ENCODE assay signal across 1 cellular context in the genomic region with DNA sequence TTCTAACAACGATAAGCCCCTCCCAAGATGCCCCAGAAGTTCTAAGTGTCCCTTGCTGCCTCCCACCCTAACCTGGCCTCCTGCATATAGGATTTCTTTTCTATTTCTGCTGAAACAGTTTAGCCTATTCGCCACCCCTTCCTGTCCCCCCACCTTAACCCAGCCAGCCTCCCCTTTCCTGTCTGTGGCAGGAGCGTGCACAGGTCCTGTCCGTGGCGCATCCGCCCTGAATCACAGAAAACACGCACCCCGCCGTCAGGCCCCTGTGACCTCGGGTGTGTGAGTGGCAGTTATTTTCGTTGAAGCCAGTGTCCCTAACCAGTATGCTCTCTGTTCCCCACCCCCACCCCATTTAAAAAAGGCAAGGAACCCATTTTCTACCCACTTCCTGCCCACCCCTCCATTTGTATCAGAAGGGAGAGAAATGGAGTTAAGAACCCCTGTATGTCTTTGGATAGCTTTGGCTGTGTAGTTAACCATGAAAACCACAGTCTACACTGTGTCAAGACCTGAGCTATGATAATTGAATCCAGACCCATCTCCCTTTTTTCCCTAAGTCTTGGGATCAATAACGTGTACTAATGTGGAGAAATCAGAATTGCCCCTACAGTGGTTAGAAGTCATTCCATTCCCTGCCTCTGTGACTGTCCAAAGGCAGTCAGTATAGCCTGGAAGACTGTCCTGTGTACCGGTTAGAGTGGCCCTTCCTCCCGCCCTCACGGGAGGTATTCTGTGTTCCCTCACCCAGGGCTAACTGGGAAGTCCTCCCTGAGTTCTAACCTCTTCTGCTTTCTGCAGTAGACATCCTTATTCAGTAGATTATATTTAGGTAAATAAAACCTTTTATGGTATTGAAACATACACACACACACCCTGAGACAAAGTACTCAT.
A peak's percentile ranks its signal among the peaks of the same experiment; 100 is the strongest.
TF ChIP-seq lines count a peak whose summit lies in the region.

No MANE protein-coding gene starts in this region.

TF ChIP-seq in GM12878, 131 proteins besides CTCF, POLR2A, EP300 and RAD21 (continued from another document and continues in another):
- TF ChIP-seq MTA2 (IDR thresholded peaks at IDR 0.05; ENCODE audit: low read depth) = peak; percentile 35; the same call in 1 of the 2 replicates
- TF ChIP-seq, protein P1, sequence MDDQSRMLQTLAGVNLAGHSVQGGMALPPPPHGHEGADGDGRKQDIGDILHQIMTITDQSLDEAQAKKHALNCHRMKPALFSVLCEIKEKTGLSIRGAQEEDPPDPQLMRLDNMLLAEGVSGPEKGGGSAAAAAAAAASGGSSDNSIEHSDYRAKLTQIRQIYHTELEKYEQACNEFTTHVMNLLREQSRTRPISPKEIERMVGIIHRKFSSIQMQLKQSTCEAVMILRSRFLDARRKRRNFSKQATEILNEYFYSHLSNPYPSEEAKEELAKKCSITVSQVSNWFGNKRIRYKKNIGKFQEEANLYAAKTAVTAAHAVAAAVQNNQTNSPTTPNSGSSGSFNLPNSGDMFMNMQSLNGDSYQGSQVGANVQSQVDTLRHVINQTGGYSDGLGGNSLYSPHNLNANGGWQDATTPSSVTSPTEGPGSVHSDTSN (IDR thresholded peaks at IDR 0.05; ENCODE audit: insufficient replicate concordance, low read depth, low read length) = peak; percentile 43
- TF ChIP-seq SMARCA5 (IDR thresholded peaks at IDR 0.05) = no peak; the same call in 1 of the 2 replicates
- TF ChIP-seq ZBTB4 (CRISPR knock-in tag; IDR thresholded peaks at IDR 0.05) = no peak
- TF ChIP-seq HDGF (IDR thresholded peaks at IDR 0.05) = no peak
- peak; percentile 89; the same call in 1 of the 2 replicates for TF ChIP-seq POLR2AphosphoS5 (IDR thresholded peaks at IDR 0.05; ENCODE audit: low read length)
- TF ChIP-seq LARP7 (IDR thresholded peaks at IDR 0.05) = no peak
- no peak for TF ChIP-seq KAT2A (conservative IDR thresholded peaks at IDR 0.05; ENCODE audit: control insufficient read depth, low read depth, low read length)
- TF ChIP-seq, protein P2, sequence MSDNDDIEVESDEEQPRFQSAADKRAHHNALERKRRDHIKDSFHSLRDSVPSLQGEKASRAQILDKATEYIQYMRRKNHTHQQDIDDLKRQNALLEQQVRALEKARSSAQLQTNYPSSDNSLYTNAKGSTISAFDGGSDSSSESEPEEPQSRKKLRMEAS (IDR thresholded peaks at IDR 0.05; ENCODE audit: low read depth, low read length) = peak; percentile 39; the same call in 1 of the 2 replicates
- no peak for TF ChIP-seq BCLAF1 (IDR thresholded peaks at IDR 0.05)
- TF ChIP-seq, protein P3, sequence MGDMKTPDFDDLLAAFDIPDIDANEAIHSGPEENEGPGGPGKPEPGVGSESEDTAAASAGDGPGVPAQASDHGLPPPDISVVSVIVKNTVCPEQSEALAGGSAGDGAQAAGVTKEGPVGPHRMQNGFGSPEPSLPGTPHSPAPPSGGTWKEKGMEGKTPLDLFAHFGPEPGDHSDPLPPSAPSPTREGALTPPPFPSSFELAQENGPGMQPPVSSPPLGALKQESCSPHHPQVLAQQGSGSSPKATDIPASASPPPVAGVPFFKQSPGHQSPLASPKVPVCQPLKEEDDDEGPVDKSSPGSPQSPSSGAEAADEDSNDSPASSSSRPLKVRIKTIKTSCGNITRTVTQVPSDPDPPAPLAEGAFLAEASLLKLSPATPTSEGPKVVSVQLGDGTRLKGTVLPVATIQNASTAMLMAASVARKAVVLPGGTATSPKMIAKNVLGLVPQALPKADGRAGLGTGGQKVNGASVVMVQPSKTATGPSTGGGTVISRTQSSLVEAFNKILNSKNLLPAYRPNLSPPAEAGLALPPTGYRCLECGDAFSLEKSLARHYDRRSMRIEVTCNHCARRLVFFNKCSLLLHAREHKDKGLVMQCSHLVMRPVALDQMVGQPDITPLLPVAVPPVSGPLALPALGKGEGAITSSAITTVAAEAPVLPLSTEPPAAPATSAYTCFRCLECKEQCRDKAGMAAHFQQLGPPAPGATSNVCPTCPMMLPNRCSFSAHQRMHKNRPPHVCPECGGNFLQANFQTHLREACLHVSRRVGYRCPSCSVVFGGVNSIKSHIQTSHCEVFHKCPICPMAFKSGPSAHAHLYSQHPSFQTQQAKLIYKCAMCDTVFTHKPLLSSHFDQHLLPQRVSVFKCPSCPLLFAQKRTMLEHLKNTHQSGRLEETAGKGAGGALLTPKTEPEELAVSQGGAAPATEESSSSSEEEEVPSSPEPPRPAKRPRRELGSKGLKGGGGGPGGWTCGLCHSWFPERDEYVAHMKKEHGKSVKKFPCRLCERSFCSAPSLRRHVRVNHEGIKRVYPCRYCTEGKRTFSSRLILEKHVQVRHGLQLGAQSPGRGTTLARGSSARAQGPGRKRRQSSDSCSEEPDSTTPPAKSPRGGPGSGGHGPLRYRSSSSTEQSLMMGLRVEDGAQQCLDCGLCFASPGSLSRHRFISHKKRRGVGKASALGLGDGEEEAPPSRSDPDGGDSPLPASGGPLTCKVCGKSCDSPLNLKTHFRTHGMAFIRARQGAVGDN (IDR thresholded peaks at IDR 0.05) = peak; percentile 73
- 0 out of 2 replicates have a peak, but pooled peaks have one; percentile 48 for TF ChIP-seq CBFB (IDR thresholded peaks at IDR 0.05; ENCODE audit: low read depth)
- no peak for TF ChIP-seq NKRF (conservative IDR thresholded peaks at IDR 0.05)
- peak; percentile 19; the same call in 1 of the 2 replicates for TF ChIP-seq CREB1 (IDR thresholded peaks at IDR 0.05; ENCODE audit: low read depth)
- no peak for TF ChIP-seq ATF3 (IDR thresholded peaks at IDR 0.05; ENCODE audit: borderline replicate concordance, extremely low read depth, low read depth, low read length)
- TF ChIP-seq SKIL (IDR thresholded peaks at IDR 0.05; ENCODE audit: low read depth, poor library complexity, severe bottlenecking) = peak; percentile 79
- TF ChIP-seq ZBTB40 (IDR thresholded peaks at IDR 0.05; ENCODE audit: borderline replicate concordance) = peak; percentile 71; the same call in 1 of the 2 replicates
- TF ChIP-seq ZNF24 (IDR thresholded peaks at IDR 0.05) = no peak
- peak; percentile 49; the same call in 1 of the 2 replicates for TF ChIP-seq ZBED1 (IDR thresholded peaks at IDR 0.05; ENCODE audit: borderline replicate concordance)
- TF ChIP-seq MLLT1 (IDR thresholded peaks at IDR 0.05) = peak; percentile 85
- no peak for TF ChIP-seq CHD2 (IDR thresholded peaks at IDR 0.05; ENCODE audit: borderline replicate concordance, low read depth, low read length)
- TF ChIP-seq HDAC6 (IDR thresholded peaks at IDR 0.05; ENCODE audit: unreplicated experiment) = no peak
